Comparison of ENCODE assay signal across 1 cellular context in genomic region chr5:160496334-160496733, GRCh38.
TF ChIP-seq lines count a peak whose summit lies in the region.

No MANE protein-coding gene starts in this region.

TF ChIP-seq in HepG2, 621 proteins besides CTCF, POLR2A, EP300 and RAD21 (continued from another document):
- TF ChIP-seq CREB3 (CRISPR knock-in tag; IDR thresholded peaks at IDR 0.05) (no peak), REL (CRISPR knock-in tag; conservative IDR thresholded peaks at IDR 0.05) (no peak)
